35 cellular contexts compared by ENCODE assay signal in genomic region chr10:123298583-123298982, GRCh38.
"Had no signal": no experiment of that assay in that cellular context is flagged by ENCODE, and none has a peak within 500 bp of the region (broad histone marks: within the 10 kb centered on the region; RNA-seq: fewer than 3 reads in every experiment).

No MANE protein-coding gene starts in this region.

- H3K27me3 ChIP-seq: MG63 had no signal

- H3K4me2 ChIP-seq: KMS-11 had no signal

- H3K36me3 ChIP-seq: MG63 had no signal

- H3K27ac ChIP-seq: KMS-11 had no signal

- H3K9ac ChIP-seq: KMS-11 had no signal

- H3K9me3 ChIP-seq: MG63 had no signal

- DNase-seq: Karpas-422, Kasumi-1, KG1, MG63, MM.1S, MV-4-11, NCI-H1048, NCI-H1092, NCI-H1092 treated with DMSO at 0.1 percent for 48 hours, NCI-H1105, NCI-H1105 treated with DMSO at 0.1 percent for 48 hours, NCI-H1417, NCI-H1417 treated with DMSO at 0.1 percent for 48 hours, NCI-H1436, NCI-H1436 treated with DMSO at 0.1 percent for 48 hours, NCI-H146, NCI-H1694, NCI-H1694 treated with DMSO at 0.1 percent for 48 hours, NCI-H187, NCI-H187 treated with DMSO at 0.1 percent for 48 hours, NCI-H1930, NCI-H2029, NCI-H2029 treated with DMSO at 0.1 percent for 48 hours, NCI-H2081, NCI-H2081 treated with DMSO at 0.1 percent for 48 hours, NCI-H2107, NCI-H2171, NCI-H2171 treated with DMSO at 0.1 percent for 48 hours, NCI-H2227 treated with DMSO at 0.1 percent for 48 hours, NCI-H226, NCI-H345, NCI-H446, NCI-H446 treated with DMSO at 0.1 percent for 48 hours, NCI-H510A had no signal

- H3K4me3 ChIP-seq: MG63 had no signal
